In the genomic region with DNA sequence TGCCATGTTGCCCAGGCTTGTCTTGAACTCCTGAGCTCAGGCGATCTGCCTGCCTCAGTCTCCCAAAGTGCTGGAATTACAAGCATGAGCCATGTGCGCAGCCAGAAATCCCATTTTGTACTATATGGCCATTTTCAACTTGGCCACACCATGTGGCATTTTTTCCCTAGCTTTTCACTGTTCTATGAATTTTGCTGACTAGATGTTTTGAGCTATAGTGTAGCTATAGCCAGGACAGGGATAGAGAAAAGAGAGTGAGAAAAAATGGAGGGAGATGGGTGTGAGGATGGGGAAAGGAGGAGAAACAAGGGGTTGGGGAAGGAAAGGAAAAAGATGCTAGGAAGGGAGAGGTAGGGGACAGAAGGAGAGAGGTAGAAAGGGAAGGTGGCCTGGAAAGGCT, we compare ENCODE assay signal across 16 cellular contexts.
"Had no signal": no experiment of that assay in that cellular context is flagged by ENCODE, and none has a peak within 500 bp of the region (broad histone marks: within the 10 kb centered on the region; RNA-seq: fewer than 3 reads in every experiment).

No MANE protein-coding gene starts in this region.

- H3K9me3 ChIP-seq: breast epithelium, lower lobe of right lung, upper lobe of left lung had no signal

- ATAC-seq: foreskin keratinocyte, left cardiac atrium, lower lobe of right lung, natural killer cell, right cardiac atrium had no signal

- H3K36me3 ChIP-seq: breast epithelium had no signal

- H3K27me3 Mint-ChIP-seq: activated naive CD8-positive, alpha-beta T cell treated with anti-CD3 and anti-CD28 coated beads, Interleukin-2, amount 10 ng/mL, durations not matched to agents 7 days and 5 days had no signal

- H3K4me3 Mint-ChIP-seq: activated naive CD8-positive, alpha-beta T cell treated with anti-CD3 and anti-CD28 coated beads, Interleukin-2, amount 10 ng/mL, durations not matched to agents 7 days and 5 days; natural killer cell; T-helper 1 cell treated with Interleukin-12 subunit alpha and Interleukin-12 subunit beta and Interleukin-4 antibody, amounts not matched to agents 30 μg/mL and 1 μg/mL, for 36 hours had no signal

- H3K4me3 ChIP-seq: breast epithelium, lower lobe of right lung, smooth muscle cell, upper lobe of left lung had no signal

- H3K27me3 ChIP-seq: breast epithelium, foreskin keratinocyte, upper lobe of left lung had no signal

- DNase-seq: activated CD4-positive, alpha-beta T cell treated with anti-CD3 and anti-CD28 coated beads, Interleukin-2, amount 50 U/mL, for 48 hours; activated effector memory CD4-positive, alpha-beta T cell treated with Interleukin-2 at 50 U/mL for 16 hours; activated naive CD8-positive, alpha-beta T cell treated with anti-CD3 and anti-CD28 coated beads, Interleukin-2, amount 10 ng/mL, durations not matched to agents 7 days and 5 days; anterior cingulate cortex; foreskin keratinocyte; head of caudate nucleus; left cardiac atrium; lower lobe of right lung; natural killer cell; nucleus accumbens; right cardiac atrium; stimulated activated naive CD4-positive, alpha-beta T cell; upper lobe of left lung had no signal

- H3K27ac Mint-ChIP-seq: activated naive CD8-positive, alpha-beta T cell treated with anti-CD3 and anti-CD28 coated beads, Interleukin-2, amount 10 ng/mL, durations not matched to agents 7 days and 5 days; natural killer cell; T-helper 1 cell treated with Interleukin-12 subunit alpha and Interleukin-12 subunit beta and Interleukin-4 antibody, amounts not matched to agents 30 μg/mL and 1 μg/mL, for 36 hours had no signal

- H3K27ac ChIP-seq: breast epithelium, foreskin keratinocyte, lower lobe of right lung, upper lobe of left lung had no signal

- H3K9me3 Mint-ChIP-seq: activated naive CD8-positive, alpha-beta T cell treated with anti-CD3 and anti-CD28 coated beads, Interleukin-2, amount 10 ng/mL, durations not matched to agents 7 days and 5 days; natural killer cell; T-helper 1 cell treated with Interleukin-12 subunit alpha and Interleukin-12 subunit beta and Interleukin-4 antibody, amounts not matched to agents 30 μg/mL and 1 μg/mL, for 36 hours had no signal

- H3K4me1 ChIP-seq: breast epithelium, foreskin keratinocyte, lower lobe of right lung, upper lobe of left lung had no signal

- H3K4me2 ChIP-seq: smooth muscle cell had no signal
